In genomic region chr15:98311566-98312188, GRCh38 we compare ENCODE assay signal across 9 cellular contexts.
A peak's percentile ranks its signal among the peaks of the same experiment; 100 is the strongest.
DNase-seq lines count a peak whose midpoint lies in the region; ATAC-seq, FAIRE-seq and TF ChIP-seq lines count a peak whose summit lies in the region.
"Had no signal": no experiment of that assay in that cellular context is flagged by ENCODE, and none has a peak within 500 bp of the region (broad histone marks: within the 10 kb centered on the region; RNA-seq: fewer than 3 reads in every experiment).

No MANE protein-coding gene starts in this region.

- H3K27me3 ChIP-seq in CD8-positive, alpha-beta T cell (ENCODE audit: insufficient read depth, low read length): no peaks in the 10 kb centered on the region
- peaks cover 0 to 3% (median 0%) of the 10 kb centered on the region in 4 donors for H3K27me3 ChIP-seq in pancreas
- no peaks in the 10 kb centered on the region for H3K27me3 ChIP-seq in tibial nerve

- no peaks in the 10 kb centered on the region for H3K36me3 ChIP-seq in CD8-positive, alpha-beta T cell (ENCODE audit: insufficient read depth, low read length)
- H3K36me3 ChIP-seq in pancreas (no peaks in the 10 kb centered on the region), tibial nerve (no peaks in the 10 kb centered on the region)

- peaks cover 22% of the 10 kb centered on the region for H3K27me3 Mint-ChIP-seq in CD8-positive, alpha-beta T cell (ENCODE audit: low read depth)

- no peak overlapping the region for H3K4me3 ChIP-seq in CD8-positive, alpha-beta T cell (ENCODE audit: low read depth, low read length)
- no peak overlapping the region for H3K4me3 ChIP-seq in pancreas
- no peak overlapping the region for H3K4me3 ChIP-seq in tibial nerve

- H3K4me1 Mint-ChIP-seq in CD8-positive, alpha-beta T cell (ENCODE audit: low read depth): no peaks in the 10 kb centered on the region

- no peaks in the 10 kb centered on the region for H3K4me1 ChIP-seq in CD8-positive, alpha-beta T cell (ENCODE audit: insufficient read depth, low read length)
- no peaks in the 10 kb centered on the region for H3K4me1 ChIP-seq in pancreas
- H3K4me1 ChIP-seq in tibial nerve: peaks cover 0 to 5% (median 0%) of the 10 kb centered on the region in 4 donors

- H3K9me3 ChIP-seq in CD8-positive, alpha-beta T cell (ENCODE audit: low read length): no peaks in the 10 kb centered on the region
- H3K9me3 ChIP-seq in pancreas (no peaks in the 10 kb centered on the region), tibial nerve (no peaks in the 10 kb centered on the region)

- FAIRE-seq in pancreas (lab: Jason Lieb, UNC): peak; percentile 90

- H3K36me3 Mint-ChIP-seq in CD8-positive, alpha-beta T cell: no peaks in the 10 kb centered on the region
- H3K36me3 Mint-ChIP-seq: activated naive CD4-positive, alpha-beta T cell treated with anti-CD3 and anti-CD28 coated beads, Interleukin-2, amount 50 U/mL, for 72 hours had no signal

- no peak overlapping the region for H3K27ac Mint-ChIP-seq in CD8-positive, alpha-beta T cell
- H3K27ac Mint-ChIP-seq: activated naive CD4-positive, alpha-beta T cell treated with anti-CD3 and anti-CD28 coated beads, Interleukin-2, amount 50 U/mL, for 72 hours had no signal

- TF ChIP-seq CTCF in CD8-positive, alpha-beta T cell (IDR thresholded peaks at IDR 0.05): peak; percentile 91
- TF ChIP-seq CTCF in pancreas (IDR thresholded peaks at IDR 0.05): peak; percentile 63 to 78 (median 69)
- peak; percentile 68 to 81 (median 74) for TF ChIP-seq CTCF in tibial nerve (IDR thresholded peaks at IDR 0.05)

- 10 to 12% methylated on average over 8 of the region's 8 CpGs for WGBS in pancreas, 2 donors
- 11 to 16% methylated on average over 8 of the region's 8 CpGs for WGBS in tibial nerve, 2 donors

- in situ Hi-C loops in KBM-7 (cut with MboI; ENCODE audit: low pct_unique_long_range_greater_than_20kb, low sequenced_read_pairs): no loop called here

- intact Hi-C loops in CD8-positive, alpha-beta T cell (cut with DNase I, micrococcal nuclease): loop anchor here (1.0 to 5.0 kb wide), 3 partner anchors 110 to 766 kb away; no protein-coding TSS in a partner anchor
- intact Hi-C loops in pancreas (cut with DNase I): no loop called here

- POLR2A ChIA-PET in CD8-positive, alpha-beta T cell (lab: Charles Lee): no interaction called here

- H3K27ac ChIP-seq in CD8-positive, alpha-beta T cell (ENCODE audit: low read depth, low read length): no peak overlapping the region
- no peak overlapping the region for H3K27ac ChIP-seq in pancreas
- no peak overlapping the region for H3K27ac ChIP-seq in tibial nerve

- CTCF ChIA-PET in CD8-positive, alpha-beta T cell (lab: Charles Lee): interaction anchor here (0.6 to 2.8 kb wide), 20 partner anchors 9 to 1983 kb away, joined by 3 to 14 read pairs (median 4); no protein-coding TSS in a partner anchor

- no peak for ATAC-seq in CD8-positive, alpha-beta T cell
- ATAC-seq in GM21360 (IDR thresholded peaks at IDR 0.05; ENCODE audit: unreplicated experiment) (peak; percentile 89), pancreas (peak in 3 of 4 donors; percentile 79 to 84 (median 84))
- ATAC-seq: activated naive CD4-positive, alpha-beta T cell treated with anti-CD3 and anti-CD28 coated beads, Interleukin-2, amount 50 U/mL, for 72 hours had no signal

- TF ChIP-seq EP300 in tibial nerve (IDR thresholded peaks at IDR 0.05): no peak

- H3K9me3 Mint-ChIP-seq in CD8-positive, alpha-beta T cell: peaks cover 3% of the 10 kb centered on the region
- H3K9me3 Mint-ChIP-seq: activated naive CD4-positive, alpha-beta T cell treated with anti-CD3 and anti-CD28 coated beads, Interleukin-2, amount 50 U/mL, for 72 hours had no signal

- TF ChIP-seq POLR2A in tibial nerve (IDR thresholded peaks at IDR 0.05): no peak

- peak; percentile 33 to 78 (median 57) for DNase-seq in CD8-positive, alpha-beta T cell
- DNase-seq in KBM-7: peak; percentile 79
- DNase-seq in RKO (ENCODE audit: low spot score): peak; percentile 70
- peak; percentile 31 to 32 for DNase-seq in activated T-helper 1 cell treated with anti-CD3 and anti-CD28 coated beads, Interleukin-2, amount 50 U/mL, for 16 hours (ENCODE audit: low read depth in 1 of 2, low spot score in 1 of 2)
- peak; percentile 64 for DNase-seq in foreskin melanocyte
- peak in 5 of 6 donors; percentile 46 to 88 (median 67) for DNase-seq in pancreas
- peak; percentile 84 to 98 for DNase-seq in tibial nerve (ENCODE audit: low spot score in 2 of 2)

- H3K4me3 Mint-ChIP-seq in CD8-positive, alpha-beta T cell: no peak overlapping the region

Comparison
In these comparisons a context has a peak if more than half of its experiments do, and no peak if none do; other contexts are left out.
1. DNase-seq: peak in every context shown above with its lines; median percentile 91 in tibial nerve; 79 in KBM-7; 70 in RKO; 67 in pancreas; 64 in foreskin melanocyte; 57 in CD8-positive, alpha-beta T cell; 32 in activated T-helper 1 cell treated with anti-CD3 and anti-CD28 coated beads, Interleukin-2, amount 50 U/mL, for 16 hours.
2. intact Hi-C loops: an anchor here in CD8-positive, alpha-beta T cell (1.0 to 5.0 kb wide); none called in pancreas.